ENCODE assay signal across 8 cellular contexts in genomic region chr5:17436766-17437221, GRCh38.
DNase-seq lines count a peak whose midpoint lies in the region; ATAC-seq and TF ChIP-seq lines count a peak whose summit lies in the region.

No MANE protein-coding gene starts in this region.

- no peaks in the 10 kb centered on the region for H3K36me3 Mint-ChIP-seq in HFFc6 (ENCODE audit: low read depth)
- no peaks in the 10 kb centered on the region for H3K36me3 Mint-ChIP-seq in nephron progenitor cell (ENCODE audit: low read depth)

- H3K9me3 Mint-ChIP-seq in HFFc6 (peaks cover 4% of the 10 kb centered on the region; the same call in 1 of the 2 replicates), nephron progenitor cell (peaks cover 28% of the 10 kb centered on the region)

- peaks cover 40% of the 10 kb centered on the region for H3K4me1 Mint-ChIP-seq in HFFc6 (ENCODE audit: low read depth)
- no peaks in the 10 kb centered on the region for H3K4me1 Mint-ChIP-seq in nephron progenitor cell

- H3K27ac Mint-ChIP-seq in HFFc6 (peak overlapping the region; percentile 23; the same call in 1 of the 2 replicates), nephron progenitor cell (no peak overlapping the region)

- ATAC-seq in left lobe of liver = peak; percentile 54

- peak overlapping the region; percentile 82 for H3K4me3 Mint-ChIP-seq in HFFc6
- H3K4me3 Mint-ChIP-seq in nephron progenitor cell = no peak overlapping the region

- TF ChIP-seq CTCF in HFFc6 (IDR thresholded peaks at IDR 0.05) = no peak
- no peak for TF ChIP-seq CTCF in nephron progenitor cell (IDR thresholded peaks at IDR 0.05)

- DNase-seq in GM04504 (ENCODE audit: low read depth) = peak; percentile 35
- DNase-seq in HFFc6 = no peak
- DNase-seq in NOMO-1 treated with DMSO at 0.1 percent for 48 hours (lab: John Stamatoyannopoulos, UW; ENCODE audit: unreplicated experiment) = peak; percentile 100
- no peak for DNase-seq in left lobe of liver (ENCODE audit: low spot score)
- no peak for DNase-seq in nephron progenitor cell
- DNase-seq in midbrain (lab: John Stamatoyannopoulos, UW) = no peak
- no peak for DNase-seq in T-helper 1 cell
- no peak for DNase-seq in activated gamma-delta T cell (lab: John Stamatoyannopoulos, UW)

- H3K27me3 Mint-ChIP-seq in HFFc6 (ENCODE audit: insufficient read depth) (peaks cover 13% of the 10 kb centered on the region), nephron progenitor cell (ENCODE audit: low read depth, poor library complexity) (peaks cover 10% of the 10 kb centered on the region)

Comparison
In these comparisons a context has a peak if more than half of its experiments do, and no peak if none do; other contexts are left out.
1. DNase-seq: peak in GM04504 (single experiment) and NOMO-1 treated with DMSO at 0.1 percent for 48 hours (single experiment); none in HFFc6 (single experiment), left lobe of liver (single experiment), nephron progenitor cell (single experiment), midbrain (single experiment), T-helper 1 cell (0 of 5) and activated gamma-delta T cell (single experiment).